In genomic region chr17:44075598-44076293, GRCh38 we compare ENCODE assay signal across 26 cellular contexts. TPM values are rescaled to one million over a fixed set of nuclear protein-coding genes. Genes with fewer than 3 reads are reported as not detected.
A peak's percentile ranks its signal among the peaks of the same experiment; 100 is the strongest.
DNase-seq lines count a peak whose midpoint lies in the region; ATAC-seq and TF ChIP-seq lines count a peak whose summit lies in the region.
"Had no signal": no experiment of that assay in that cellular context is flagged by ENCODE, and none has a peak within 500 bp of the region (broad histone marks: within the 10 kb centered on the region; RNA-seq: fewer than 3 reads in every experiment).

No MANE protein-coding gene starts in this region.

- H3K27me3 Mint-ChIP-seq in brain: peaks cover 10% of the 10 kb centered on the region
- H3K27me3 Mint-ChIP-seq in naive thymus-derived CD8-positive, alpha-beta T cell: no peaks in the 10 kb centered on the region
- H3K27me3 Mint-ChIP-seq: activated B cell treated with CpG ODN at 0.5 μM for 24 hours; CD4-positive, alpha-beta memory T cell had no signal

- DNase-seq in left ventricle myocardium inferior (no peak), left ventricle myocardium superior (no peak), NOMO-1 (lab: John Stamatoyannopoulos, UW; ENCODE audit: unreplicated experiment in 2 of 2) (no peak), NCI-H510A (lab: John Stamatoyannopoulos, UW) (no peak)
- no peak for DNase-seq in naive thymus-derived CD8-positive, alpha-beta T cell
- DNase-seq: ACHN; activated B cell treated with CpG ODN at 0.5 μM for 24 hours; activated CD8-positive, alpha-beta T cell treated with anti-CD3 and anti-CD28 coated beads, Interleukin-2, amount 10 ng/mL, durations not matched to agents 7 days and 5 days; activated naive CD4-positive, alpha-beta T cell; aorta; CD4-positive, alpha-beta memory T cell; H7; heart right ventricle; Karpas-422; left lung; NCI-H1694 treated with DMSO at 0.1 percent for 48 hours; NCI-H2171 treated with DMSO at 0.1 percent for 48 hours; NCI-H526 treated with DMSO at 0.1 percent for 48 hours; right cardiac atrium; RPMI8226; upper lobe of left lung had no signal

- H3K4me1 Mint-ChIP-seq in brain: peaks cover 38% of the 10 kb centered on the region
- peaks cover 14 to 31% (median 25%) of the 10 kb centered on the region in 4 donors for H3K4me1 Mint-ChIP-seq in naive thymus-derived CD8-positive, alpha-beta T cell

- no peaks in the 10 kb centered on the region for H3K9me3 Mint-ChIP-seq in brain
- no peaks in the 10 kb centered on the region for H3K9me3 Mint-ChIP-seq in naive thymus-derived CD8-positive, alpha-beta T cell
- H3K9me3 Mint-ChIP-seq: activated B cell treated with CpG ODN at 0.5 μM for 24 hours; T-helper 2 cell treated with Interferon-gamma antibody and Interleukin-4, amounts not matched to agents 5 μg/mL and 100 μg/mL, for 36 hours had no signal

- H3K36me3 ChIP-seq in left ventricle myocardium inferior: peaks cover 69% of the 10 kb centered on the region

- H3K27ac Mint-ChIP-seq in brain: peak overlapping the region in 4 of 5 experiments; percentile 37 to 100 (median 64)
- peak overlapping the region in 7 of 10 donors; percentile 8 to 71 (median 38) for H3K27ac Mint-ChIP-seq in naive thymus-derived CD8-positive, alpha-beta T cell
- H3K27ac Mint-ChIP-seq: activated B cell treated with CpG ODN at 0.5 μM for 24 hours had no signal

- H3K9me3 ChIP-seq in left ventricle myocardium inferior (replicated peaks): no peaks in the 10 kb centered on the region
- H3K9me3 ChIP-seq: heart right ventricle, left lung, upper lobe of left lung had no signal

- ATAC-seq in left ventricle myocardium superior (no peak), GM18858 (IDR thresholded peaks at IDR 0.05; ENCODE audit: unreplicated experiment) (no peak), GM19395 (IDR thresholded peaks at IDR 0.05; ENCODE audit: unreplicated experiment) (no peak)
- no peak for ATAC-seq in naive thymus-derived CD8-positive, alpha-beta T cell
- ATAC-seq: activated CD8-positive, alpha-beta T cell treated with anti-CD3 and anti-CD28 coated beads, Interleukin-2, amount 10 ng/mL, durations not matched to agents 7 days and 5 days; heart right ventricle; left lung; right cardiac atrium had no signal

- H3K27me3 ChIP-seq in left ventricle myocardium inferior (ENCODE audit: low read depth): no peaks in the 10 kb centered on the region
- H3K27me3 ChIP-seq: heart right ventricle, left lung, upper lobe of left lung had no signal

- no peak overlapping the region for H3K4me3 ChIP-seq in left ventricle myocardium inferior
- H3K4me3 ChIP-seq: heart right ventricle, left lung, SK-N-MC, upper lobe of left lung had no signal

- H3K4me1 ChIP-seq in left ventricle myocardium inferior: peaks cover 48% of the 10 kb centered on the region

- peak overlapping the region in 1 of 5 experiments; percentile 42 for H3K4me3 Mint-ChIP-seq in brain
- H3K4me3 Mint-ChIP-seq in naive thymus-derived CD8-positive, alpha-beta T cell: no peak overlapping the region
- H3K4me3 Mint-ChIP-seq: activated B cell treated with CpG ODN at 0.5 μM for 24 hours; activated CD8-positive, alpha-beta T cell treated with anti-CD3 and anti-CD28 coated beads, Interleukin-2, amount 10 ng/mL, durations not matched to agents 7 days and 5 days; CD4-positive, alpha-beta memory T cell; T-helper 2 cell treated with Interferon-gamma antibody and Interleukin-4, amounts not matched to agents 5 μg/mL and 100 μg/mL, for 36 hours had no signal

- intact Hi-C loops in left ventricle myocardium inferior (cut with micrococcal nuclease): no loop called here
- intact Hi-C loops in left ventricle myocardium superior (cut with micrococcal nuclease): no loop called here

- H3K27ac ChIP-seq in left ventricle myocardium inferior (replicated peaks): peak overlapping the region; percentile 33
- H3K27ac ChIP-seq: left lung, SK-N-MC had no signal

- H3K36me3 Mint-ChIP-seq in brain: peaks cover 45% of the 10 kb centered on the region
- peaks cover 0 to 33% (median 0%) of the 10 kb centered on the region in 3 donors for H3K36me3 Mint-ChIP-seq in naive thymus-derived CD8-positive, alpha-beta T cell

- POLR2A ChIA-PET in naive thymus-derived CD8-positive, alpha-beta T cell (lab: Charles Lee): interaction anchor here (1.1 kb wide), 1 partner anchor 46 kb away, joined by 3 read pairs; no protein-coding TSS in a partner anchor

- TF ChIP-seq CTCF in left ventricle myocardium inferior (IDR thresholded peaks at IDR 0.05; ENCODE audit: borderline replicate concordance) (no peak), brain (conservative IDR thresholded peaks at IDR 0.05) (no peak)

RNA-seq across cellular contexts. Expression of gene G6PC3, which starts 5.2 kb away (rescaled TPM):
- total RNA-seq in left ventricle myocardium inferior (29.3 TPM), left ventricle myocardium superior (26.3 TPM)
- 187 TPM for polyA plus RNA-seq in brain (ENCODE audit: insufficient read depth, low read depth, low replicate concordance)
- total RNA-seq in naive thymus-derived CD8-positive, alpha-beta T cell: 10 to 100 TPM; 15.0 to 19.1 TPM
- 10 to 100 TPM; 25.5 to 31.3 (median 26.6) TPM for polyA plus RNA-seq in naive thymus-derived CD8-positive, alpha-beta T cell

RNA-seq across cellular contexts. Expression of gene LSM12, which starts 9.3 kb away (rescaled TPM):
- 41.2 TPM for total RNA-seq in left ventricle myocardium inferior
- total RNA-seq in left ventricle myocardium superior: 58.2 TPM
- 45.1 TPM for polyA plus RNA-seq in brain (ENCODE audit: insufficient read depth, low read depth, low replicate concordance)
- 10 to 100 TPM; 33.3 to 36.0 TPM for total RNA-seq in naive thymus-derived CD8-positive, alpha-beta T cell
- polyA plus RNA-seq in naive thymus-derived CD8-positive, alpha-beta T cell: 10 to 100 TPM; 63.4 to 82.6 (median 66.7) TPM

RNA-seq across cellular contexts. Expression of gene HDAC5, which starts 47.7 kb away (rescaled TPM):
- total RNA-seq in left ventricle myocardium inferior (62.6 TPM), left ventricle myocardium superior (81.4 TPM)
- polyA plus RNA-seq in brain (ENCODE audit: insufficient read depth, low read depth, low replicate concordance): 123 TPM
- total RNA-seq in naive thymus-derived CD8-positive, alpha-beta T cell: 10 to 100 TPM; 71.1 to 73.8 TPM
- 10 to 100 TPM; 25.3 to 41.8 (median 27.2) TPM for polyA plus RNA-seq in naive thymus-derived CD8-positive, alpha-beta T cell
